ENCODE assay signal across 18 cellular contexts in the genomic region with DNA sequence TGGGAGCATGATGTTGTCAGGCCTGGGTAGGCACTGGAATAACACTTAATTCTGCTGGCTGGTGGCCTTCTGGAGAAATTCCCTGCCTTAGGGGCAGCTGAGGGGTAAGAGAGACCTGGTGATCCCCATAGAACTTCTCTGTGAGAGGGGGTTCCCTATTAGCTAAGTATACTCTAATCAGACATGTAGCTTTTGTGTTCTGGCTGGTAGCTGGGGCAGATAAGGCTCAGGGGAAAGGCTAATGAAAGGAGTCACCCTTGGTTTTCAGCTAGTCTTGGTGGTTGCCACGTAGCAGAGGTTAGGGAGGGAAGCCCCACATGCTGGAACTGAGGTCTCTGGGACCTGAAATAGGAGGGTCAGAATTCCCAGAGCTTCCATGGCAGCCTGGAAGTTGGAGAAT. TPM values are rescaled to one million over a fixed set of nuclear protein-coding genes. Genes with fewer than 3 reads are reported as not detected.
DNase-seq lines count a peak whose midpoint lies in the region; ATAC-seq and TF ChIP-seq lines count a peak whose summit lies in the region.
"Had no signal": no experiment of that assay in that cellular context is flagged by ENCODE, and none has a peak within 500 bp of the region (broad histone marks: within the 10 kb centered on the region; RNA-seq: fewer than 3 reads in every experiment).

No MANE protein-coding gene starts in this region.

- no peak for DNase-seq in activated CD4-positive, alpha-beta T cell treated with anti-CD3 and anti-CD28 coated beads, Interleukin-2, amount 10 ng/mL, durations not matched to agents 24 days and 14 days
- no peak for DNase-seq in activated CD4-positive, alpha-beta T cell treated with anti-CD3 and anti-CD28 coated beads for 4 hours
- DNase-seq in neural crest cell (ENCODE audit: low read depth, low spot score) (no peak), amniotic stem cell (lab: John Stamatoyannopoulos, UW) (no peak)
- DNase-seq in stimulated activated CD4-positive, alpha-beta T cell treated with anti-CD3 and anti-CD28 coated beads, Interleukin-12 subunit alpha, Interleukin-12 subunit beta, amount 100 ng/mL, for 4 hours, result no peak
- DNase-seq: activated T-cell treated with anti-CD3 and anti-CD28 coated beads for 4 hours, body of pancreas, COR-L47, esophagus squamous epithelium, heart right ventricle, mesendoderm, NCI-H187 treated with DMSO at 0.1 percent for 48 hours, transverse colon, WERI-Rb-1 had no signal

- no peak for ATAC-seq in activated T-helper 17 cell treated with anti-CD3 and anti-CD28 coated beads, Interleukin-2, amount 50 U/mL, for 72 hours (replicated peaks)
- ATAC-seq in GM19351 (IDR thresholded peaks at IDR 0.05; ENCODE audit: unreplicated experiment), result no peak
- ATAC-seq: body of pancreas had no signal

- intact Hi-C loops in activated CD4-positive, alpha-beta T cell treated with anti-CD3 and anti-CD28 coated beads, Interleukin-2, amount 10 ng/mL, durations not matched to agents 24 days and 14 days (cut with micrococcal nuclease), result loop anchor here (2.0 to 10.0 kb wide), 6 partner anchors 61 to 1599 kb away; a partner anchor contains a TSS

- no peaks in the 10 kb centered on the region for H3K27me3 Mint-ChIP-seq in activated CD4-positive, alpha-beta T cell treated with anti-CD3 and anti-CD28 coated beads, Interleukin-2, amount 10 ng/mL, durations not matched to agents 24 days and 14 days
- H3K27me3 Mint-ChIP-seq in IgD-negative memory B cell (no peaks in the 10 kb centered on the region), neural crest cell (ENCODE audit: low read depth) (no peaks in the 10 kb centered on the region)
- no peaks in the 10 kb centered on the region for H3K27me3 Mint-ChIP-seq in activated T-helper 17 cell treated with anti-CD3 and anti-CD28 coated beads, Interleukin-2, amount 50 U/mL, for 72 hours

- H3K36me3 Mint-ChIP-seq in activated CD4-positive, alpha-beta T cell treated with anti-CD3 and anti-CD28 coated beads, Interleukin-2, amount 10 ng/mL, durations not matched to agents 24 days and 14 days (ENCODE audit: low read depth), result peaks cover 17% of the 10 kb centered on the region
- H3K36me3 Mint-ChIP-seq in IgD-negative memory B cell (no peaks in the 10 kb centered on the region), neural crest cell (ENCODE audit: low read depth) (peaks cover 2% of the 10 kb centered on the region)
- H3K36me3 Mint-ChIP-seq in activated T-helper 17 cell treated with anti-CD3 and anti-CD28 coated beads, Interleukin-2, amount 50 U/mL, for 72 hours (ENCODE audit: low read depth), result peaks cover 42% of the 10 kb centered on the region

- H3K4me3 Mint-ChIP-seq in activated CD4-positive, alpha-beta T cell treated with anti-CD3 and anti-CD28 coated beads, Interleukin-2, amount 10 ng/mL, durations not matched to agents 24 days and 14 days, result peak overlapping the region; percentile 17
- H3K4me3 Mint-ChIP-seq in IgD-negative memory B cell (peak overlapping the region; percentile 16 to 100 (median 80)), neural crest cell (peak overlapping the region; percentile 91)
- peak overlapping the region; percentile 83 for H3K4me3 Mint-ChIP-seq in activated T-helper 17 cell treated with anti-CD3 and anti-CD28 coated beads, Interleukin-2, amount 50 U/mL, for 72 hours

- peak overlapping the region; percentile 74 for H3K27ac Mint-ChIP-seq in activated CD4-positive, alpha-beta T cell treated with anti-CD3 and anti-CD28 coated beads, Interleukin-2, amount 10 ng/mL, durations not matched to agents 24 days and 14 days
- H3K27ac Mint-ChIP-seq in IgD-negative memory B cell (peak overlapping the region in 2 of 3 donors; percentile 31 to 69), neural crest cell (ENCODE audit: unreplicated experiment) (no peak overlapping the region)
- no peak overlapping the region for H3K27ac Mint-ChIP-seq in activated T-helper 17 cell treated with anti-CD3 and anti-CD28 coated beads, Interleukin-2, amount 50 U/mL, for 72 hours

- H3K4me1 Mint-ChIP-seq in activated CD4-positive, alpha-beta T cell treated with anti-CD3 and anti-CD28 coated beads, Interleukin-2, amount 10 ng/mL, durations not matched to agents 24 days and 14 days, result peaks cover 48% of the 10 kb centered on the region
- H3K4me1 Mint-ChIP-seq in IgD-negative memory B cell (peaks cover 35 to 42% (median 39%) of the 10 kb centered on the region in 3 donors), neural crest cell (peaks cover 32% of the 10 kb centered on the region)
- peaks cover 32% of the 10 kb centered on the region for H3K4me1 Mint-ChIP-seq in activated T-helper 17 cell treated with anti-CD3 and anti-CD28 coated beads, Interleukin-2, amount 50 U/mL, for 72 hours

- no peaks in the 10 kb centered on the region for H3K9me3 Mint-ChIP-seq in activated CD4-positive, alpha-beta T cell treated with anti-CD3 and anti-CD28 coated beads, Interleukin-2, amount 10 ng/mL, durations not matched to agents 24 days and 14 days
- H3K9me3 Mint-ChIP-seq in IgD-negative memory B cell (no peaks in the 10 kb centered on the region), neural crest cell (no peaks in the 10 kb centered on the region)
- H3K9me3 Mint-ChIP-seq in activated T-helper 17 cell treated with anti-CD3 and anti-CD28 coated beads, Interleukin-2, amount 50 U/mL, for 72 hours, result no peaks in the 10 kb centered on the region

- TF ChIP-seq CTCF in neural crest cell (conservative IDR thresholded peaks at IDR 0.05), result no peak

RNA-seq across cellular contexts. Expression of a gene that starts 1.0 kb away (rescaled TPM):
- total RNA-seq in activated CD4-positive, alpha-beta T cell treated with anti-CD3 and anti-CD28 coated beads, Interleukin-2, amount 10 ng/mL, durations not matched to agents 24 days and 14 days, result 36.3 and 39.9 TPM in 2 replicates
- polyA plus RNA-seq in IgD-negative memory B cell, result 29.4 TPM
- 10 to 100 TPM; 15.9 to 19.0 TPM for total RNA-seq in activated T-helper 17 cell treated with anti-CD3 and anti-CD28 coated beads, Interleukin-2, amount 50 U/mL, for 72 hours
- 15.7 and 16.7 TPM in 2 replicates for total RNA-seq in neural crest cell

RNA-seq across cellular contexts. Expression of a gene that starts 1.8 kb away (rescaled TPM):
- total RNA-seq in activated CD4-positive, alpha-beta T cell treated with anti-CD3 and anti-CD28 coated beads, Interleukin-2, amount 10 ng/mL, durations not matched to agents 24 days and 14 days, result 66.9 and 67.0 TPM in 2 replicates
- polyA plus RNA-seq in IgD-negative memory B cell, result 65.3 TPM
- 100 to 1,000 TPM; 101 to 103 TPM for total RNA-seq in activated T-helper 17 cell treated with anti-CD3 and anti-CD28 coated beads, Interleukin-2, amount 50 U/mL, for 72 hours
- 65.4 and 73.8 TPM in 2 replicates for total RNA-seq in neural crest cell

RNA-seq across cellular contexts. Expression of a gene that starts 21.4 kb away (rescaled TPM):
- 28.0 and 32.3 TPM in 2 replicates for total RNA-seq in activated CD4-positive, alpha-beta T cell treated with anti-CD3 and anti-CD28 coated beads, Interleukin-2, amount 10 ng/mL, durations not matched to agents 24 days and 14 days
- polyA plus RNA-seq in IgD-negative memory B cell, result 6.0 TPM
- total RNA-seq in activated T-helper 17 cell treated with anti-CD3 and anti-CD28 coated beads, Interleukin-2, amount 50 U/mL, for 72 hours, result 10 to 100 TPM; 31.9 to 32.8 TPM
- 20.6 and 20.9 TPM in 2 replicates for total RNA-seq in neural crest cell
- total RNA-seq: H4 had no signal

RNA-seq across cellular contexts. Expression of a gene that starts 30.2 kb away (rescaled TPM):
- 196 and 206 TPM in 2 replicates for total RNA-seq in activated CD4-positive, alpha-beta T cell treated with anti-CD3 and anti-CD28 coated beads, Interleukin-2, amount 10 ng/mL, durations not matched to agents 24 days and 14 days
- 9.1 TPM for polyA plus RNA-seq in IgD-negative memory B cell
- total RNA-seq in activated T-helper 17 cell treated with anti-CD3 and anti-CD28 coated beads, Interleukin-2, amount 50 U/mL, for 72 hours, result 100 to 1,000 TPM; 121 to 127 TPM
- 78.0 and 81.6 TPM in 2 replicates for total RNA-seq in neural crest cell

RNA-seq across cellular contexts. Expression of a gene that starts 49.0 kb away (rescaled TPM):
- 32.5 and 33.7 TPM in 2 replicates for total RNA-seq in activated CD4-positive, alpha-beta T cell treated with anti-CD3 and anti-CD28 coated beads, Interleukin-2, amount 10 ng/mL, durations not matched to agents 24 days and 14 days
- polyA plus RNA-seq in IgD-negative memory B cell, result 7.7 TPM
- total RNA-seq in activated T-helper 17 cell treated with anti-CD3 and anti-CD28 coated beads, Interleukin-2, amount 50 U/mL, for 72 hours, result 100 to 1,000 TPM in 1 of 2 donors, 10 to 100 TPM in 1; 98.5 to 122 TPM
- total RNA-seq in neural crest cell, result 2.8 TPM in 2 replicates

Comparison
In these comparisons a context has a peak if more than half of its experiments do, and no peak if none do; other contexts are left out.
1. H3K27ac Mint-ChIP-seq: peak in activated CD4-positive, alpha-beta T cell treated with anti-CD3 and anti-CD28 coated beads, Interleukin-2, amount 10 ng/mL, durations not matched to agents 24 days and 14 days (single experiment) and IgD-negative memory B cell (2 of 3); none in activated T-helper 17 cell treated with anti-CD3 and anti-CD28 coated beads, Interleukin-2, amount 50 U/mL, for 72 hours (single experiment) and neural crest cell (single experiment).
2. H3K4me3 Mint-ChIP-seq: peak in every context shown above with its lines; median percentile 91 in neural crest cell; 83 in activated T-helper 17 cell treated with anti-CD3 and anti-CD28 coated beads, Interleukin-2, amount 50 U/mL, for 72 hours; 80 in IgD-negative memory B cell; 17 in activated CD4-positive, alpha-beta T cell treated with anti-CD3 and anti-CD28 coated beads, Interleukin-2, amount 10 ng/mL, durations not matched to agents 24 days and 14 days.